In the genomic region with DNA sequence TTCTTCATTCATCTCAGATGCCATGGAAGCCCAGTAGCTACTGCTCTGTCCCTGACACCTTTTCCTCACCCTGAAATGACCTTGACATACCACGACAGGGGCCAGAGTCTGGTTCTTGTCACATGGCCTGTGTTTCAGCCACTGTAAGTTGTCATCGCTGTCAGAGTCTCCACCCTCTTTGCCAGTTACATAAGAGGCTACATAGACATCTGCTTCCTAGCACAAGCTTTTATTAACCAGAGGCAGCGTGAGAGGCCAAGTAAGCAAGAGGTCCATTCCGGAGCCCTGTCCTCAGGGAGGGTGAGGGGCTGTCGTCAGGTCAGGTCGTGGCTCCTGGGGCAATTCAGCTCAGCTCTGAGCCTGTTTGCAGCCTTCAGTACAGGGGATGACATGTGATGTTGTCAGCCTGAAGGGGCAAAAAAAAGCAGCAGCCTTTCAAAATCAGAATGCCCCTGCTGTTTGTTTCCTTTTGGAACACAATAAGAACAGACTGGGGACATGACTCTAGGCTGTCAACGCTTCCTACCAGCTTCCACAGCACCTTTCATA, we compare ENCODE assay signal across 1 cellular context.
TF ChIP-seq lines count a peak whose summit lies in the region.

No MANE protein-coding gene starts in this region.

TF ChIP-seq in IMR-90, 13 proteins besides CTCF, POLR2A, EP300 and RAD21 (continued from another document):
- no peak for TF ChIP-seq CEBPB (IDR thresholded peaks at IDR 0.05; ENCODE audit: low read depth, low read length)
- no peak for TF ChIP-seq NFE2L2 (IDR thresholded peaks at IDR 0.05; ENCODE audit: low read depth, low read length)
- no peak for TF ChIP-seq CHD1 (IDR thresholded peaks at IDR 0.05; ENCODE audit: low read depth, low read length)
- no peak for TF ChIP-seq MXI1 (IDR thresholded peaks at IDR 0.05; ENCODE audit: borderline replicate concordance, low read depth, low read length)
- TF ChIP-seq SMC3 (IDR thresholded peaks at IDR 0.05; ENCODE audit: low read depth, low read length) = no peak
- TF ChIP-seq MAFK (IDR thresholded peaks at IDR 0.05; ENCODE audit: low read depth, low read length) = no peak
- no peak for TF ChIP-seq RCOR1 (IDR thresholded peaks at IDR 0.05; ENCODE audit: insufficient replicate concordance, low read length)
- no peak for TF ChIP-seq RFX5 (IDR thresholded peaks at IDR 0.05; ENCODE audit: low read depth, low read length)
- no peak for TF ChIP-seq MAZ (IDR thresholded peaks at IDR 0.05; ENCODE audit: borderline replicate concordance, low read depth, low read length)
- TF ChIP-seq FOS (IDR thresholded peaks at IDR 0.05; ENCODE audit: low read depth, low read length) = no peak
- TF ChIP-seq, protein P1, sequence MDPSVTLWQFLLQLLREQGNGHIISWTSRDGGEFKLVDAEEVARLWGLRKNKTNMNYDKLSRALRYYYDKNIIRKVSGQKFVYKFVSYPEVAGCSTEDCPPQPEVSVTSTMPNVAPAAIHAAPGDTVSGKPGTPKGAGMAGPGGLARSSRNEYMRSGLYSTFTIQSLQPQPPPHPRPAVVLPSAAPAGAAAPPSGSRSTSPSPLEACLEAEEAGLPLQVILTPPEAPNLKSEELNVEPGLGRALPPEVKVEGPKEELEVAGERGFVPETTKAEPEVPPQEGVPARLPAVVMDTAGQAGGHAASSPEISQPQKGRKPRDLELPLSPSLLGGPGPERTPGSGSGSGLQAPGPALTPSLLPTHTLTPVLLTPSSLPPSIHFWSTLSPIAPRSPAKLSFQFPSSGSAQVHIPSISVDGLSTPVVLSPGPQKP (IDR thresholded peaks at IDR 0.05; ENCODE audit: borderline replicate concordance, low read depth, low read length) = no peak
